ENCODE assay signal across 11 cellular contexts in the genomic region with DNA sequence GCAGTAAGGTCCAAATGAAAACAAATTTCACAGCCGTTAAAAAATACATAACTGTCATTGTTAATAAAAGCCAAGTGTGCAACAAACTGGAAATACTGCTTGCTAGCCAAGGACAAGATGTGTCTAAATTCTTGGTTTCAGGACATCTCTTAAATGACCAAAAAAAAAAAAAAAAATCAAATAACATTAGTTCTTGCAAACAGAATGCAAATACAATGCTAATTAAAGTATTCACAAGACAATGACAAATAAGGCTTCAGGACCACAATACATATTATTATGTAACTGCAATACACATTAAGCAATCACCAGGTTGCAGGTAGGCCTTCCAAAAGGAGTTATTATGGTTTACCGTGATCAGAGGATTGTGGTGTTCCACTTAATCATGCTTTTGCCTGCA. TPM values are rescaled to one million over a fixed set of nuclear protein-coding genes. Genes with fewer than 3 reads are reported as not detected.
DNase-seq lines count a peak whose midpoint lies in the region; ATAC-seq, FAIRE-seq and TF ChIP-seq lines count a peak whose summit lies in the region.
"Had no signal": no experiment of that assay in that cellular context is flagged by ENCODE, and none has a peak within 500 bp of the region (broad histone marks: within the 10 kb centered on the region; RNA-seq: fewer than 3 reads in every experiment).

No MANE protein-coding gene starts in this region.

- H2AFZ ChIP-seq in K562 (ENCODE audit: low read depth, low read length): no peak overlapping the region

- H3K4me1 ChIP-seq in HUES48 (ENCODE audit: control insufficient read depth, insufficient read depth, low read length): peaks cover 54% of the 10 kb centered on the region
- H3K4me1 ChIP-seq in K562 (replicated peaks in 1 of 2; ENCODE audit: control insufficient read depth in 2 of 2, insufficient read depth in 2 of 2, low read length in 2 of 2): peaks cover 31 to 33% of the 10 kb centered on the region in 2 experiments; a peak in 4 of 5 replicates
- H3K4me1 ChIP-seq in iPS-20b (ENCODE audit: insufficient read depth, low read length): peaks cover 49% of the 10 kb centered on the region
- peaks cover 13 to 80% (median 43%) of the 10 kb centered on the region in 6 donors for H3K4me1 ChIP-seq in spleen

- H3K4me3 ChIP-seq in HUES48 (ENCODE audit: low read depth, low read length) (peak overlapping the region; percentile 75), K562 (peak overlapping the region; percentile 81), iPS-20b (ENCODE audit: low read length) (peak overlapping the region; percentile 70), spleen (peak overlapping the region in 6 of 8 donors; percentile 58 to 90 (median 78))

- no peaks in the 10 kb centered on the region for H3K9me3 Mint-ChIP-seq in activated naive CD4-positive, alpha-beta T cell treated with anti-CD3 and anti-CD28 coated beads, Interleukin-2, amount 50 U/mL, for 72 hours
- H3K9me3 Mint-ChIP-seq: stimulated activated memory B cell treated with anti-CD40 and anti-IgM and Interleukin-4, amounts not matched to agents 10 μg/mL and 1 μg/mL and 100 μg/mL, for 72 hours had no signal

- CTCF ChIA-PET in K562 (lab: Yijun Ruan, JAX; ENCODE audit: low intra/inter-chr PET ratio): no interaction called here

- H3K27ac Mint-ChIP-seq in activated naive CD4-positive, alpha-beta T cell treated with anti-CD3 and anti-CD28 coated beads, Interleukin-2, amount 50 U/mL, for 72 hours: no peak overlapping the region
- H3K27ac Mint-ChIP-seq: stimulated activated memory B cell treated with anti-CD40 and anti-IgM and Interleukin-4, amounts not matched to agents 10 μg/mL and 1 μg/mL and 100 μg/mL, for 72 hours had no signal

- FAIRE-seq in K562 (lab: Jason Lieb, UNC): peak; percentile 40

- no peak for TF ChIP-seq EP300 in K562 (IDR thresholded peaks at IDR 0.05; ENCODE audit: low read length)

- peak overlapping the region; percentile 93 for H3K4me2 ChIP-seq in K562 (ENCODE audit: insufficient read depth, low read length)

- DNase-seq in K562 (ENCODE audit: extremely low read depth in 1 of 4, low spot score in 3 of 4) (no peak), spleen (no peak), GM19238 (ENCODE audit: insufficient read length, low spot score) (no peak), amniotic stem cell (lab: John Stamatoyannopoulos, UW) (no peak)
- DNase-seq in activated naive CD4-positive, alpha-beta T cell treated with anti-CD3 and anti-CD28 coated beads, Interleukin-2, amount 50 U/mL, for 72 hours (ENCODE audit: low spot score in 2 of 2): no peak

- TF ChIP-seq RAD21 in K562 (CRISPR knock-in tag; conservative IDR thresholded peaks at IDR 0.05 in 1 of 2, IDR thresholded peaks at IDR 0.05 in 1 of 2): no peak

- no peak for ATAC-seq in K562
- no peak for ATAC-seq in activated naive CD4-positive, alpha-beta T cell treated with anti-CD3 and anti-CD28 coated beads, Interleukin-2, amount 50 U/mL, for 72 hours
- ATAC-seq in GM21619 (IDR thresholded peaks at IDR 0.05; ENCODE audit: unreplicated experiment): no peak
- ATAC-seq: stimulated activated memory B cell treated with anti-CD40 and anti-IgM and Interleukin-4, amounts not matched to agents 10 μg/mL and 1 μg/mL and 100 μg/mL, for 72 hours had no signal

- TF ChIP-seq CTCF in K562 (IDR thresholded peaks at IDR 0.05 in 2 of 3, conservative IDR thresholded peaks at IDR 0.05 in 1 of 3; ENCODE audit: insufficient read depth in 2 of 3, low read depth in 1 of 3, low read length in 3 of 3) (no peak), spleen (IDR thresholded peaks at IDR 0.05 in 8 of 11, conservative IDR thresholded peaks at IDR 0.05 in 3 of 11) (no peak)

- peaks cover 0 to 10% of the 10 kb centered on the region in 2 donors for H3K36me3 Mint-ChIP-seq in activated naive CD4-positive, alpha-beta T cell treated with anti-CD3 and anti-CD28 coated beads, Interleukin-2, amount 50 U/mL, for 72 hours
- H3K36me3 Mint-ChIP-seq: stimulated activated memory B cell treated with anti-CD40 and anti-IgM and Interleukin-4, amounts not matched to agents 10 μg/mL and 1 μg/mL and 100 μg/mL, for 72 hours had no signal

- H3K9ac ChIP-seq in HUES48 (ENCODE audit: low read depth, low read length) (no peak overlapping the region), K562 (ENCODE audit: insufficient read depth in 1 of 2, low read depth in 2 of 2, low read length in 2 of 2) (peak overlapping the region in 1 of 2 experiments; percentile 86; a peak in 3 of 4 replicates), iPS-20b (ENCODE audit: low read depth, low read length) (no peak overlapping the region)

- in situ Hi-C loops in K562 (cut with MboI): no loop called here

- peaks cover 34% of the 10 kb centered on the region for H4K20me1 ChIP-seq in K562 (replicated peaks; ENCODE audit: control insufficient read depth, insufficient read depth, low read length)

- H3K27me3 ChIP-seq in HUES48 (ENCODE audit: control insufficient read depth, insufficient read depth, low read length) (peaks cover 24% of the 10 kb centered on the region), K562 (ENCODE audit: control insufficient read depth in 2 of 2, insufficient read depth in 2 of 2, low read length in 2 of 2) (no peaks in the 10 kb centered on the region), iPS-20b (ENCODE audit: insufficient read depth, low read length) (peaks cover 57% of the 10 kb centered on the region), spleen (replicated peaks in 1 of 7) (no peaks in the 10 kb centered on the region)

- TF ChIP-seq POLR2A in K562 (conservative IDR thresholded peaks at IDR 0.05) (no peak), spleen (IDR thresholded peaks at IDR 0.05) (no peak)

- H3K9me3 ChIP-seq in HUES48 (ENCODE audit: control insufficient read depth, insufficient read depth, low read length) (no peaks in the 10 kb centered on the region), K562 (replicated peaks; ENCODE audit: control insufficient read depth, insufficient read depth, low read depth, low read length) (no peaks in the 10 kb centered on the region), iPS-20b (ENCODE audit: insufficient read depth, low read depth, low read length) (no peaks in the 10 kb centered on the region), spleen (no peaks in the 10 kb centered on the region)
- H3K9me3 ChIP-seq: neutrophil had no signal

- WGBS in K562 (ENCODE audit: insufficient coverage, low coverage, missing lambda C conversion rate): 3% methylated on average over 2 of the region's 2 CpGs
- 48 to 67% (median 60%) methylated on average over 2 of the region's 2 CpGs for WGBS in spleen, 5 donors

- no TSS peak for BruUV-seq in K562 (replicated peaks; lab: Mats Ljungman, UMichigan)

- POLR2A ChIA-PET in K562 (lab: Yijun Ruan, JAX): interaction anchor here (2.0 kb wide), 1 partner anchor 10 kb away, joined by 8 read pairs; no protein-coding TSS in a partner anchor

- H3K9me1 ChIP-seq in K562 (ENCODE audit: control insufficient read depth, insufficient read depth, low read length): peaks cover 4% of the 10 kb centered on the region

- H3K27ac ChIP-seq in HUES48 (ENCODE audit: low read depth, low read length) (no peak overlapping the region), K562 (ENCODE audit: extremely low read depth, low read depth, low read length) (no peak overlapping the region), iPS-20b (ENCODE audit: low read length) (no peak overlapping the region), spleen (no peak overlapping the region)
- H3K27ac ChIP-seq: HL-60, neutrophil had no signal

- H3K36me3 ChIP-seq in HUES48 (ENCODE audit: control insufficient read depth, insufficient read depth, low read length) (no peaks in the 10 kb centered on the region), K562 (ENCODE audit: control insufficient read depth, insufficient read depth, low read length) (peaks cover 43% of the 10 kb centered on the region), iPS-20b (ENCODE audit: insufficient read depth, low read depth, low read length) (no peaks in the 10 kb centered on the region), spleen (no peaks in the 10 kb centered on the region)
- H3K36me3 ChIP-seq: neutrophil had no signal

- H3K79me2 ChIP-seq in K562 (ENCODE audit: control insufficient read depth, insufficient read depth, low read length): peaks cover 80% of the 10 kb centered on the region

- intact Hi-C loops in K562 (cut with micrococcal nuclease): loop anchor here (2.0 to 10.0 kb wide), 3 partner anchors 77 to 295 kb away; partner anchors contain the start of genes ENKUR and THNSL1
- intact Hi-C loops in spleen (cut with DNase I; ENCODE audit: low total_unique reads): loop anchor here (10.0 kb wide), 2 partner anchors 75 to 295 kb away; partner anchors contain the start of genes ENKUR and THNSL1

TF ChIP-seq in K562, 482 proteins besides CTCF, POLR2A, EP300 and RAD21 (continues in another document):
- TF ChIP-seq RBBP5 (IDR thresholded peaks at IDR 0.05; ENCODE audit: borderline replicate concordance, insufficient read depth, low read length, poor library complexity, severe bottlenecking) (no peak), LEF1 (IDR thresholded peaks at IDR 0.05) (no peak), U2AF1 (optimal IDR thresholded peaks at IDR 0.05; ENCODE audit: low read depth, low read length) (no peak), FOXJ2 (tag; IDR thresholded peaks at IDR 0.05) (no peak), NFIX (CRISPR knock-in tag; IDR thresholded peaks at IDR 0.05; ENCODE audit: low read depth) (no peak)

RNA-seq across cellular contexts. Expression of gene ARHGAP21, which starts 3.6 kb away (rescaled TPM):
- total RNA-seq in K562 (2011; cell fraction: chromatin; rRNA removed; ENCODE audit: low replicate concordance): 222 and 366 TPM in 2 replicates
- total RNA-seq in K562 (2011; cell fraction: nucleolus; rRNA removed): 80.7 and 94.1 TPM in 2 replicates
- 125 and 182 TPM in 2 replicates for total RNA-seq in K562 (2011; cell fraction: nucleoplasm; rRNA removed)
- total RNA-seq in K562 (2014; rRNA removed) (38.7 and 43.1 TPM in 2 replicates), K562 (2014; rRNA removed; fragmentation: Illumina TruSeq; extraction: Trizol) (61.8 and 84.8 TPM in 2 replicates), K562 (2015; rRNA removed; fragmentation: Illumina TruSeq; extraction: Trizol) (72.2 and 75.0 TPM in 2 replicates), K562 (2021) (57.7 and 60.8 TPM in 2 replicates), spleen (10 to 100 TPM; 32.8 to 60.9 (median 47.5) TPM)
- polyA plus RNA-seq in K562 (2011; rRNA removed) (86.1 and 145 TPM in 2 replicates), K562 (2014; fragmentation: Illumina TruSeq; extraction: Trizol) (65.7 and 72.2 TPM in 2 replicates), K562 (2014; fragmentation: Nextera tagmentation; extraction: Ambion mirVana) (10 to 100 TPM; 13.6 to 15.5 TPM), K562 (2014; rRNA removed) (40.3 and 43.6 TPM in 2 replicates), spleen (1 to 10 TPM; 6.0 to 8.6 (median 7.6) TPM)
- polyA plus RNA-seq in K562 (2011; cell fraction: cytosol; rRNA removed): 35.6 and 41.6 TPM in 2 replicates
- polyA plus RNA-seq in K562 (2011; cell fraction: nucleus; rRNA removed): 214 and 250 TPM in 2 replicates
- 32.3 and 36.3 TPM in 2 replicates for polyA plus RNA-seq in K562 (2012)
- 150 and 239 TPM in 2 replicates for polyA minus RNA-seq in K562 (2011; rRNA and poly(A)+ RNA removed)
- polyA minus RNA-seq in K562 (2011; cell fraction: cytosol; rRNA and poly(A)+ RNA removed): 36.3 and 108 TPM in 2 replicates
- 146 and 167 TPM in 2 replicates for polyA minus RNA-seq in K562 (2011; cell fraction: nucleus; rRNA and poly(A)+ RNA removed)
- total RNA-seq in activated naive CD4-positive, alpha-beta T cell treated with anti-CD3 and anti-CD28 coated beads, Interleukin-2, amount 50 U/mL, for 72 hours: 10 to 100 TPM; 18.4 to 27.2 TPM
